Comparison of ENCODE assay signal across 9 cellular contexts in genomic region chr3:127135241-127136023, GRCh38.
DNase-seq lines count a peak whose midpoint lies in the region; ATAC-seq and TF ChIP-seq lines count a peak whose summit lies in the region.
"Had no signal": no experiment of that assay in that cellular context is flagged by ENCODE, and none has a peak within 500 bp of the region (broad histone marks: within the 10 kb centered on the region; RNA-seq: fewer than 3 reads in every experiment).

No MANE protein-coding gene starts in this region.

- no peaks in the 10 kb centered on the region for H3K9me3 Mint-ChIP-seq in activated naive CD8-positive, alpha-beta T cell treated with anti-CD3 and anti-CD28 coated beads, Interleukin-2, amount 50 U/mL, for 24 hours
- no peaks in the 10 kb centered on the region for H3K9me3 Mint-ChIP-seq in stimulated activated naive CD8-positive, alpha-beta T cell treated with anti-CD3 and anti-CD28 coated beads, Interleukin-15, amount 100 ng/mL, for 72 hours

- no peaks in the 10 kb centered on the region for H3K36me3 Mint-ChIP-seq in activated naive CD8-positive, alpha-beta T cell treated with anti-CD3 and anti-CD28 coated beads, Interleukin-2, amount 50 U/mL, for 24 hours (ENCODE audit: low read depth)

- no peaks in the 10 kb centered on the region for H3K36me3 ChIP-seq in iPS DF 6.9 (ENCODE audit: control insufficient read depth, insufficient read depth, low read length)

- H3K27me3 ChIP-seq in iPS DF 6.9 (ENCODE audit: control insufficient read depth, insufficient read depth, low read length): peaks cover 11% of the 10 kb centered on the region

- H3K4me3 ChIP-seq in iPS DF 6.9 (ENCODE audit: low read length): peak overlapping the region; percentile 16; the same call in 1 of the 2 replicates

- in situ Hi-C loops in GM13976 (cut with MboI; ENCODE audit: low sequenced_read_pairs, unreplicated experiment): no loop called here

- H3K4me3 Mint-ChIP-seq in activated naive CD8-positive, alpha-beta T cell treated with anti-CD3 and anti-CD28 coated beads, Interleukin-2, amount 50 U/mL, for 24 hours: no peak overlapping the region
- H3K4me3 Mint-ChIP-seq in stimulated activated naive CD8-positive, alpha-beta T cell treated with anti-CD3 and anti-CD28 coated beads, Interleukin-15, amount 100 ng/mL, for 72 hours: peak overlapping the region; percentile 17 to 43

- ATAC-seq in activated naive CD8-positive, alpha-beta T cell treated with anti-CD3 and anti-CD28 coated beads, Interleukin-2, amount 50 U/mL, for 24 hours: peak; percentile 71
- ATAC-seq in stimulated activated naive CD8-positive, alpha-beta T cell treated with anti-CD3 and anti-CD28 coated beads, Interleukin-15, amount 100 ng/mL, for 72 hours: no peak
- ATAC-seq: HCT116 had no signal

- H3K27ac ChIP-seq in iPS DF 6.9 (ENCODE audit: low read length): no peak overlapping the region

- H3K27ac Mint-ChIP-seq in activated naive CD8-positive, alpha-beta T cell treated with anti-CD3 and anti-CD28 coated beads, Interleukin-2, amount 50 U/mL, for 24 hours: no peak overlapping the region
- no peak overlapping the region for H3K27ac Mint-ChIP-seq in stimulated activated naive CD8-positive, alpha-beta T cell treated with anti-CD3 and anti-CD28 coated beads, Interleukin-15, amount 100 ng/mL, for 72 hours

- peaks cover 7% of the 10 kb centered on the region for H3K4me1 ChIP-seq in iPS DF 6.9 (ENCODE audit: control insufficient read depth, insufficient read depth, low read length)

- H3K4me1 Mint-ChIP-seq in activated naive CD8-positive, alpha-beta T cell treated with anti-CD3 and anti-CD28 coated beads, Interleukin-2, amount 50 U/mL, for 24 hours: peaks cover 6% of the 10 kb centered on the region
- H3K4me1 Mint-ChIP-seq in stimulated activated naive CD8-positive, alpha-beta T cell treated with anti-CD3 and anti-CD28 coated beads, Interleukin-15, amount 100 ng/mL, for 72 hours: peaks cover 22% of the 10 kb centered on the region

- no peak for TF ChIP-seq CTCF in GM13976 (IDR thresholded peaks at IDR 0.05; ENCODE audit: borderline replicate concordance, control extremely low read depth, extremely low read depth, insufficient read depth, missing control alignments)

- DNase-seq in NCI-H1694 (lab: John Stamatoyannopoulos, UW): peak; percentile 48
- no peak for DNase-seq in NCI-H1694 treated with DMSO at 0.1 percent for 48 hours (lab: John Stamatoyannopoulos, UW)
- DNase-seq in activated naive CD8-positive, alpha-beta T cell treated with anti-CD3 and anti-CD28 coated beads, Interleukin-2, amount 50 U/mL, for 24 hours: peak; percentile 50
- DNase-seq in iPS DF 6.9 (ENCODE audit: low read depth, low spot score): no peak
- no peak for DNase-seq in stimulated activated naive CD8-positive, alpha-beta T cell treated with anti-CD3 and anti-CD28 coated beads, Interleukin-15, amount 100 ng/mL, for 72 hours
- no peak for DNase-seq in NCI-H1930 (lab: John Stamatoyannopoulos, UW)
- no peak for DNase-seq in LoVo (ENCODE audit: low spot score)
- DNase-seq in GM13976 (ENCODE audit: low spot score): no peak

- no CpG with 5 or more reads among the region's 58 CpGs for WGBS in iPS DF 6.9 (ENCODE audit: insufficient coverage, insufficient read length)

- no peaks in the 10 kb centered on the region for H3K9me3 ChIP-seq in iPS DF 6.9 (ENCODE audit: control insufficient read depth, insufficient read depth, low read length)

- peaks cover 38% of the 10 kb centered on the region for H3K27me3 Mint-ChIP-seq in activated naive CD8-positive, alpha-beta T cell treated with anti-CD3 and anti-CD28 coated beads, Interleukin-2, amount 50 U/mL, for 24 hours
- H3K27me3 Mint-ChIP-seq in stimulated activated naive CD8-positive, alpha-beta T cell treated with anti-CD3 and anti-CD28 coated beads, Interleukin-15, amount 100 ng/mL, for 72 hours: peaks cover 67% of the 10 kb centered on the region

Comparison
In these comparisons a context has a peak if more than half of its experiments do, and no peak if none do; other contexts are left out.
1. DNase-seq: peak in NCI-H1694 (single experiment) and activated naive CD8-positive, alpha-beta T cell treated with anti-CD3 and anti-CD28 coated beads, Interleukin-2, amount 50 U/mL, for 24 hours (single experiment); none in NCI-H1694 treated with DMSO at 0.1 percent for 48 hours (single experiment), iPS DF 6.9 (single experiment), stimulated activated naive CD8-positive, alpha-beta T cell treated with anti-CD3 and anti-CD28 coated beads, Interleukin-15, amount 100 ng/mL, for 72 hours (0 of 2), NCI-H1930 (0 of 2), LoVo (single experiment) and GM13976 (single experiment).